11 cellular contexts compared by ENCODE assay signal in genomic region chr19:15430526-15431120, GRCh38. TPM values are rescaled to one million over a fixed set of nuclear protein-coding genes. Genes with fewer than 3 reads are reported as not detected.
DNase-seq lines count a peak whose midpoint lies in the region; ATAC-seq and TF ChIP-seq lines count a peak whose summit lies in the region.
"Had no signal": no experiment of that assay in that cellular context is flagged by ENCODE, and none has a peak within 500 bp of the region (broad histone marks: within the 10 kb centered on the region; RNA-seq: fewer than 3 reads in every experiment).

No MANE protein-coding gene starts in this region.

- H3F3A ChIP-seq in SK-N-SH (replicated peaks; ENCODE audit: insufficient read depth), result no peaks in the 10 kb centered on the region

- H3K27me3 ChIP-seq in SK-N-SH (ENCODE audit: insufficient read depth), result no peaks in the 10 kb centered on the region
- no peaks in the 10 kb centered on the region for H3K27me3 ChIP-seq in endodermal cell (ENCODE audit: control insufficient read depth, insufficient read depth, low read length, poor library complexity, severe bottlenecking)
- H3K27me3 ChIP-seq in prostate gland (replicated peaks; ENCODE audit: insufficient read depth), result no peaks in the 10 kb centered on the region

- DNase-seq in SK-N-SH (no peak), OCI-LY7 (ENCODE audit: low spot score) (no peak), endodermal cell (no peak), progenitor cell of endocrine pancreas (ENCODE audit: low spot score, unreplicated experiment) (no peak), prostate gland (ENCODE audit: low spot score) (no peak)
- no peak for DNase-seq in central memory CD4-positive, alpha-beta T cell
- DNase-seq: amygdala, NCI-H2029, occipital lobe had no signal

- H3K9ac ChIP-seq in SK-N-SH (no peak overlapping the region; the same call in 1 of the 2 replicates), endodermal cell (ENCODE audit: extremely low read depth, low read length, poor library complexity, severe bottlenecking) (no peak overlapping the region)

- H3K9me2 ChIP-seq in SK-N-SH (no peaks in the 10 kb centered on the region), OCI-LY7 (ENCODE audit: insufficient read depth, low read length) (no peaks in the 10 kb centered on the region)

- H4K20me1 ChIP-seq in SK-N-SH (ENCODE audit: insufficient read depth) (peaks cover 17% of the 10 kb centered on the region; the same call in 1 of the 2 replicates), OCI-LY7 (ENCODE audit: insufficient read depth, low read length) (no peaks in the 10 kb centered on the region; the same call in 1 of the 2 replicates)

- H2AFZ ChIP-seq in SK-N-SH (ENCODE audit: low read depth) (no peak overlapping the region), OCI-LY7 (ENCODE audit: low read length) (no peak overlapping the region)

- H3K4me1 ChIP-seq in SK-N-SH (ENCODE audit: control insufficient read depth in 1 of 2, insufficient read depth in 2 of 2, low read depth in 1 of 2, low read length in 1 of 2), result peaks cover 5 to 28% of the 10 kb centered on the region in 2 experiments; a peak in 2 of 4 replicates
- H3K4me1 ChIP-seq in OCI-LY7 (ENCODE audit: insufficient read depth, low read length, poor library complexity, severe bottlenecking), result peaks cover 21% of the 10 kb centered on the region
- peaks cover 13% of the 10 kb centered on the region for H3K4me1 ChIP-seq in endodermal cell (ENCODE audit: control insufficient read depth, insufficient read depth, low read length)
- H3K4me1 ChIP-seq in prostate gland (replicated peaks), result peaks cover 18% of the 10 kb centered on the region

- intact Hi-C loops in OCI-LY7 (cut with micrococcal nuclease; ENCODE audit: unreplicated experiment) (loop anchor here (5.0 kb wide), 1 partner anchor 127 kb away; no protein-coding TSS in a partner anchor), prostate gland (cut with DNase I) (loop anchor here (5.0 kb wide), 1 partner anchor 53 kb away; the partner anchor contains the start of gene AKAP8)

- H3K36me3 Mint-ChIP-seq in endodermal cell (ENCODE audit: low read depth) (peaks cover 18% of the 10 kb centered on the region), progenitor cell of endocrine pancreas (ENCODE audit: insufficient read depth) (peaks cover 11% of the 10 kb centered on the region)

- H3K79me2 ChIP-seq in SK-N-SH (ENCODE audit: insufficient read depth) (peaks cover 42% of the 10 kb centered on the region), OCI-LY7 (ENCODE audit: insufficient read depth, low read depth, low read length) (peaks cover 24% of the 10 kb centered on the region)

- ATAC-seq in SK-N-SH treated with all-trans-retinoic acid at 6 μM for 48 hours (no peak), GM18520 (IDR thresholded peaks at IDR 0.05; ENCODE audit: unreplicated experiment) (no peak)

- H3K9me3 Mint-ChIP-seq in endodermal cell (no peaks in the 10 kb centered on the region), progenitor cell of endocrine pancreas (ENCODE audit: low read depth) (no peaks in the 10 kb centered on the region)

- H3K4me1 Mint-ChIP-seq in endodermal cell (peaks cover 17% of the 10 kb centered on the region), progenitor cell of endocrine pancreas (ENCODE audit: low read depth) (peaks cover 19% of the 10 kb centered on the region)

- no peaks in the 10 kb centered on the region for H3K27me3 Mint-ChIP-seq in endodermal cell (ENCODE audit: insufficient read depth)
- no peaks in the 10 kb centered on the region for H3K27me3 Mint-ChIP-seq in progenitor cell of endocrine pancreas

- no peak for TF ChIP-seq RAD21 in SK-N-SH (IDR thresholded peaks at IDR 0.05; ENCODE audit: low read length)

- no peak overlapping the region for H3K27ac ChIP-seq in SK-N-SH (ENCODE audit: low read depth in 2 of 2, low read length in 1 of 2)
- no peak overlapping the region for H3K27ac ChIP-seq in OCI-LY7 (ENCODE audit: low read depth, low read length, poor library complexity, severe bottlenecking)
- no peak overlapping the region for H3K27ac ChIP-seq in endodermal cell (ENCODE audit: low read depth, low read length)
- no peak overlapping the region for H3K27ac ChIP-seq in prostate gland

- TF ChIP-seq POLR2A in prostate gland (IDR thresholded peaks at IDR 0.05), result no peak

- H3K4me3 Mint-ChIP-seq in endodermal cell (peak overlapping the region; percentile 97), progenitor cell of endocrine pancreas (ENCODE audit: low read depth) (peak overlapping the region; percentile 98)

- TF ChIP-seq EP300 in SK-N-SH (IDR thresholded peaks at IDR 0.05; ENCODE audit: borderline replicate concordance in 1 of 2, low read depth in 1 of 2, low read length in 1 of 2), result no peak

- POLR2A ChIA-PET in SK-N-SH (lab: Yijun Ruan, JAX) (no interaction called here), OCI-LY7 (lab: Charles Lee) (no interaction called here)

- WGBS in SK-N-SH (ENCODE audit: low lambda C conversion rate), result 88% methylated on average over 6 of the region's 10 CpGs
- 92 to 96% methylated on average over 7 to 10 of the region's 10 CpGs for WGBS in endodermal cell (ENCODE audit: insufficient coverage in 1 of 2, insufficient read length in 1 of 2), 2 experiments
- WGBS in prostate gland, result 73% methylated on average over 9 of the region's 10 CpGs

- H3K27ac Mint-ChIP-seq in endodermal cell (no peak overlapping the region), progenitor cell of endocrine pancreas (peak overlapping the region; percentile 47)

- CTCF ChIA-PET in SK-N-SH (lab: Yijun Ruan, JAX) (interaction anchor here (3.9 kb wide), 1 partner anchor 11 kb away, joined by 12 read pairs; the partner anchor contains the start of gene AKAP8L), OCI-LY7 (lab: Charles Lee; ENCODE audit: unreplicated experiment) (no interaction called here)

- TF ChIP-seq CTCF in SK-N-SH (IDR thresholded peaks at IDR 0.05) (no peak), OCI-LY7 (conservative IDR thresholded peaks at IDR 0.05; ENCODE audit: low read length) (no peak), endodermal cell (conservative IDR thresholded peaks at IDR 0.05) (no peak), progenitor cell of endocrine pancreas (IDR thresholded peaks at IDR 0.05; ENCODE audit: unreplicated experiment) (no peak), prostate gland (IDR thresholded peaks at IDR 0.05) (no peak)

- H3K4me3 ChIP-seq in SK-N-SH (ENCODE audit: low read depth in 2 of 2, low read length in 1 of 2) (no peak overlapping the region; a peak in 1 of 4 replicates), OCI-LY7 (ENCODE audit: low read depth, low read length, poor library complexity, severe bottlenecking) (peak overlapping the region; percentile 85), endodermal cell (ENCODE audit: low read length) (peak overlapping the region; percentile 94), prostate gland (no peak overlapping the region)

- BruUV-seq in OCI-LY7 (replicated peaks; lab: Mats Ljungman, UMichigan), result no TSS peak

- H3K36me3 ChIP-seq in SK-N-SH (replicated peaks in 1 of 2; ENCODE audit: control insufficient read depth in 1 of 2, insufficient read depth in 2 of 2, low read length in 1 of 2) (peaks cover 12 to 42% of the 10 kb centered on the region in 2 experiments), OCI-LY7 (ENCODE audit: insufficient read depth, low read length) (peaks cover 42% of the 10 kb centered on the region), endodermal cell (ENCODE audit: control insufficient read depth, insufficient read depth, low read length) (peaks cover 18% of the 10 kb centered on the region), prostate gland (peaks cover 0 to 10% of the 10 kb centered on the region in 2 donors)

- H3K9me3 ChIP-seq in SK-N-SH (no peaks in the 10 kb centered on the region), OCI-LY7 (ENCODE audit: low read length) (no peaks in the 10 kb centered on the region), endodermal cell (ENCODE audit: control insufficient read depth, low read length) (no peaks in the 10 kb centered on the region), prostate gland (no peaks in the 10 kb centered on the region)

- peak overlapping the region; percentile 94 for H3K4me2 ChIP-seq in SK-N-SH
- peak overlapping the region; percentile 83 for H3K4me2 ChIP-seq in OCI-LY7 (ENCODE audit: low read length)

RNA-seq across cellular contexts. Expression of gene AKAP8L, which starts 11.8 kb away (rescaled TPM):
- 44.7 and 46.1 TPM in 2 replicates for polyA plus RNA-seq in SK-N-SH (2012; rRNA removed)
- 17.5 and 18.8 TPM in 2 replicates for polyA plus RNA-seq in SK-N-SH (2012; cell fraction: cytosol; rRNA removed)
- polyA plus RNA-seq in SK-N-SH (2012; cell fraction: nucleus; rRNA removed), result 219 and 280 TPM in 2 replicates
- total RNA-seq in OCI-LY7 (2014; rRNA removed; shearing (Covaris generic)), result 119 and 122 TPM in 2 replicates
- total RNA-seq in OCI-LY7 (2022) (124 and 143 TPM in 2 replicates), endodermal cell (100 to 1,000 TPM; 190 to 237 TPM), progenitor cell of endocrine pancreas (208 and 228 TPM in 2 replicates), prostate gland (100 to 1,000 TPM; 107 to 269 TPM)
- 160 TPM for polyA plus RNA-seq in endodermal cell (2013, experiment 1 of 2)
- polyA plus RNA-seq in endodermal cell (2013, experiment 2 of 2), result 124 TPM

RNA-seq across cellular contexts. Expression of gene WIZ, which starts 19.1 kb away (rescaled TPM):
- 9.9 and 15.5 TPM in 2 replicates for polyA plus RNA-seq in SK-N-SH (2012; rRNA removed)
- polyA plus RNA-seq in SK-N-SH (2012; cell fraction: cytosol; rRNA removed), result 7.7 and 13.6 TPM in 2 replicates
- 34.3 and 54.6 TPM in 2 replicates for polyA plus RNA-seq in SK-N-SH (2012; cell fraction: nucleus; rRNA removed)
- 13.5 and 16.4 TPM in 2 replicates for total RNA-seq in OCI-LY7 (2014; rRNA removed; shearing (Covaris generic))
- total RNA-seq in OCI-LY7 (2022) (35.9 and 38.3 TPM in 2 replicates), endodermal cell (10 to 100 TPM; 38.0 to 38.6 TPM), progenitor cell of endocrine pancreas (60.6 and 61.6 TPM in 2 replicates), prostate gland (10 to 100 TPM; 55.9 to 93.3 TPM)
- 51.9 TPM for polyA plus RNA-seq in endodermal cell (2013, experiment 1 of 2)
- 44.8 TPM for polyA plus RNA-seq in endodermal cell (2013, experiment 2 of 2)

RNA-seq across cellular contexts. Expression of gene RASAL3, which starts 33.7 kb away (rescaled TPM):
- 0.02 TPM in 2 replicates for polyA plus RNA-seq in SK-N-SH (2012; rRNA removed)
- 0.01 and 0.04 TPM in 2 replicates for polyA plus RNA-seq in SK-N-SH (2012; cell fraction: cytosol; rRNA removed)
- 0.05 and 0.28 TPM in 2 replicates for polyA plus RNA-seq in SK-N-SH (2012; cell fraction: nucleus; rRNA removed)
- 28.3 and 29.3 TPM in 2 replicates for total RNA-seq in OCI-LY7 (2014; rRNA removed; shearing (Covaris generic))
- total RNA-seq in OCI-LY7 (2022), result 52.0 and 53.3 TPM in 2 replicates
- not detected for total RNA-seq in endodermal cell
- polyA plus RNA-seq in endodermal cell (2013, experiment 1 of 2), result not detected
- polyA plus RNA-seq in endodermal cell (2013, experiment 2 of 2), result not detected
- total RNA-seq in progenitor cell of endocrine pancreas, result not detected in 2 replicates
- 1 to 10 TPM; 2.8 to 4.3 TPM for total RNA-seq in prostate gland

RNA-seq across cellular contexts. Expression of gene PGLYRP2, which starts 48.7 kb away (rescaled TPM):
- not detected in 2 replicates for polyA plus RNA-seq in SK-N-SH (2012; rRNA removed)
- not detected in 2 replicates for polyA plus RNA-seq in SK-N-SH (2012; cell fraction: cytosol; rRNA removed)
- polyA plus RNA-seq in SK-N-SH (2012; cell fraction: nucleus; rRNA removed), result not detected in 2 replicates
- not detected in 2 replicates for total RNA-seq in OCI-LY7 (2014; rRNA removed; shearing (Covaris generic))
- not detected in 2 replicates for total RNA-seq in OCI-LY7 (2022)
- not detected for total RNA-seq in endodermal cell
- not detected for polyA plus RNA-seq in endodermal cell (2013, experiment 1 of 2)
- polyA plus RNA-seq in endodermal cell (2013, experiment 2 of 2), result not detected
- total RNA-seq in progenitor cell of endocrine pancreas, result not detected in 2 replicates
- 10 to 100 TPM in 1 of 2 donors, 1 to 10 TPM in 1; 9.2 to 31.9 TPM for total RNA-seq in prostate gland
- total RNA-seq: occipital lobe had no signal

RNA-seq across cellular contexts. Expression of gene AKAP8, which starts 51.0 kb away (rescaled TPM):
- 17.2 and 21.0 TPM in 2 replicates for polyA plus RNA-seq in SK-N-SH (2012; rRNA removed)
- 12.2 and 13.6 TPM in 2 replicates for polyA plus RNA-seq in SK-N-SH (2012; cell fraction: cytosol; rRNA removed)
- polyA plus RNA-seq in SK-N-SH (2012; cell fraction: nucleus; rRNA removed), result 56.1 and 57.2 TPM in 2 replicates
- 22.2 and 26.4 TPM in 2 replicates for total RNA-seq in OCI-LY7 (2014; rRNA removed; shearing (Covaris generic))
- 51.3 and 52.3 TPM in 2 replicates for total RNA-seq in OCI-LY7 (2022)
- total RNA-seq in endodermal cell, result 10 to 100 TPM; 34.9 to 39.6 TPM
- 20.5 TPM for polyA plus RNA-seq in endodermal cell (2013, experiment 1 of 2)
- polyA plus RNA-seq in endodermal cell (2013, experiment 2 of 2), result 18.1 TPM
- 44.0 and 51.9 TPM in 2 replicates for total RNA-seq in progenitor cell of endocrine pancreas
- 10 to 100 TPM; 30.3 to 34.2 TPM for total RNA-seq in prostate gland

Comparison
In these comparisons a context has a peak if more than half of its experiments do, and no peak if none do; other contexts are left out.
1. H3K4me3 ChIP-seq: peak in OCI-LY7 (single experiment) and endodermal cell (single experiment); none in SK-N-SH (0 of 2) and prostate gland (0 of 2).
2. RNA of gene RASAL3, which starts 33.7 kb away (total RNA-seq): 28.3 to 53.3 TPM in OCI-LY7; 2.8 to 4.3 TPM in prostate gland, not detected in progenitor cell of endocrine pancreas and not detected in endodermal cell; every median in the first group is over 4 times any median in the second.